Comparison of ENCODE assay signal across 23 cellular contexts in the genomic region with DNA sequence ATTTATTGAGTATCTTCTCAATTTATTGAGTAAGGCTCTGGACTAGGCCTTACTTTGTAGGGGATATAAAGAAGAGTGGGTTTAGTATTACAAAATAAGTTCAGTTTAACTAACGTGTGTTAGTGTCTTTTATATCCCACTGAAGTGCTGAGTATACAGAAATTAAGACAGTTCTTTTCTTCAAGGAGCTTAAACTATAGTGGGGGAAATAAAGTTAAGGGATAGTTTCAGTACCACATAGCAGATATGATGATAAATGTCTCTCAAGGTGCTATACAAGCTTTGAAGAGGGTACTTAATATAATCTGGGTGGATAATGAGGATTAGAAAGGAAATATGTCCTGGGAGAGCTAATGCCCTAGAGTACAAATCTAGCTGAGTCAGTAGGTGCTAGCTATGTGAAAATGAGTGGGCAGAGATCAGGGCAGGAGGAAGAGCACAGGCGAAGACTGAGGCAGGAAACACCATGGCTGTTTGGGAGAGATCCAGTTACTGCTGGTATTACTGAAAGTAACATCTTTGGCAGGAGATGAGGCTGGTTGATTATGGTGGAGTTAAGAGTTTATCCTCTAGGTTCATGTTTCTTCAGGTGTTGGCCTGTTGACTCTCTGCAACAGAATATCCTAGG. TPM values are rescaled to one million over a fixed set of nuclear protein-coding genes. Genes with fewer than 3 reads are reported as not detected.
DNase-seq lines count a peak whose midpoint lies in the region; TF ChIP-seq lines count a peak whose summit lies in the region.
"Had no signal": no experiment of that assay in that cellular context is flagged by ENCODE, and none has a peak within 500 bp of the region (broad histone marks: within the 10 kb centered on the region; RNA-seq: fewer than 3 reads in every experiment).

No MANE protein-coding gene starts in this region.

- TF ChIP-seq CTCF in fibroblast of mammary gland (conservative IDR thresholded peaks at IDR 0.05; ENCODE audit: control insufficient read depth, insufficient read depth, low read depth, low read length) (no peak), smooth muscle cell (IDR thresholded peaks at IDR 0.05; ENCODE audit: borderline replicate concordance, insufficient read depth, poor library complexity, severe bottlenecking) (no peak)

- H3K9ac ChIP-seq in smooth muscle cell (ENCODE audit: low read depth) = no peak overlapping the region
- H3K9ac ChIP-seq in mesenchymal stem cell (ENCODE audit: low read length) = no peak overlapping the region

- H4K20me1 ChIP-seq in smooth muscle cell (ENCODE audit: low read depth) = no peaks in the 10 kb centered on the region

- no peak overlapping the region for H3K18ac ChIP-seq in mesenchymal stem cell (ENCODE audit: low read depth in 1 of 2, low read length in 2 of 2)

- H3K79me1 ChIP-seq in mesenchymal stem cell (replicated peaks; ENCODE audit: low read length, poor library complexity, severe bottlenecking) = no peaks in the 10 kb centered on the region

- no peak overlapping the region for H2BK5ac ChIP-seq in mesenchymal stem cell (ENCODE audit: low read depth, low read length, poor library complexity, severe bottlenecking)

- no peaks in the 10 kb centered on the region for H3K9me3 ChIP-seq in smooth muscle cell (replicated peaks; ENCODE audit: low read depth)
- no peaks in the 10 kb centered on the region for H3K9me3 ChIP-seq in mesenchymal stem cell (ENCODE audit: control insufficient read depth, low read length)

- H3K27me3 ChIP-seq in smooth muscle cell (ENCODE audit: low read depth) = no peaks in the 10 kb centered on the region
- no peaks in the 10 kb centered on the region for H3K27me3 ChIP-seq in mesenchymal stem cell (ENCODE audit: control insufficient read depth in 1 of 2, insufficient read depth in 1 of 2, low read length in 2 of 2)
- H3K27me3 ChIP-seq: cardiac muscle cell had no signal

- H2BK12ac ChIP-seq in mesenchymal stem cell (ENCODE audit: low read length in 2 of 2) = no peak overlapping the region

- H3K4me1 ChIP-seq in smooth muscle cell (ENCODE audit: low read depth) = no peaks in the 10 kb centered on the region
- H3K4me1 ChIP-seq in mesenchymal stem cell (ENCODE audit: control insufficient read depth, insufficient read depth, low read depth, low read length) = no peaks in the 10 kb centered on the region

- H3K23ac ChIP-seq in mesenchymal stem cell (ENCODE audit: low read length in 2 of 2) = no peak overlapping the region

- no peak overlapping the region for H3K14ac ChIP-seq in mesenchymal stem cell (ENCODE audit: low read length in 2 of 2)

- H3K4me2 ChIP-seq in smooth muscle cell = peak overlapping the region; percentile 13
- no peak overlapping the region for H3K4me2 ChIP-seq in mesenchymal stem cell (ENCODE audit: low read length, poor library complexity, severe bottlenecking)

- no peaks in the 10 kb centered on the region for H3K36me3 ChIP-seq in smooth muscle cell (ENCODE audit: low read depth)
- no peaks in the 10 kb centered on the region for H3K36me3 ChIP-seq in mesenchymal stem cell (ENCODE audit: control insufficient read depth in 1 of 2, insufficient read depth in 2 of 2, low read depth in 1 of 2, low read length in 2 of 2)
- H3K36me3 ChIP-seq: cardiac muscle cell had no signal

- H2BK15ac ChIP-seq in mesenchymal stem cell (ENCODE audit: low read depth, poor library complexity, severe bottlenecking) = no peak overlapping the region

- no peak overlapping the region for H4K8ac ChIP-seq in mesenchymal stem cell (ENCODE audit: low read length)

- H2AK5ac ChIP-seq in mesenchymal stem cell (ENCODE audit: low read length, severe bottlenecking) = no peak overlapping the region

- no peak overlapping the region for H3K4ac ChIP-seq in mesenchymal stem cell (ENCODE audit: low read depth in 1 of 2, low read length in 2 of 2)

- H2BK120ac ChIP-seq in mesenchymal stem cell (ENCODE audit: low read depth, low read length) = no peak overlapping the region

- no peak overlapping the region for H4K91ac ChIP-seq in mesenchymal stem cell (ENCODE audit: low read length)

- 54% methylated on average over 2 of the region's 2 CpGs for WGBS in smooth muscle cell (ENCODE audit: low lambda C conversion rate)
- 79% methylated on average over 2 of the region's 2 CpGs for WGBS in mesenchymal stem cell

- H3K79me2 ChIP-seq in smooth muscle cell (ENCODE audit: low read depth) = no peaks in the 10 kb centered on the region

- H3K27ac ChIP-seq in smooth muscle cell (ENCODE audit: low read depth) (no peak overlapping the region), mesenchymal stem cell (ENCODE audit: low read length, poor library complexity, severe bottlenecking) (no peak overlapping the region)
- H3K27ac ChIP-seq: cardiac muscle cell, HL-60 had no signal

- H3K4me3 ChIP-seq in fibroblast of mammary gland (ENCODE audit: control insufficient read depth, low read depth, low read length) (no peak overlapping the region), smooth muscle cell (no peak overlapping the region), mesenchymal stem cell (ENCODE audit: insufficient read depth in 1 of 2, low read depth in 1 of 2, low read length in 2 of 2) (no peak overlapping the region)
- H3K4me3 ChIP-seq: cardiac muscle cell, lung had no signal

- no peaks in the 10 kb centered on the region for H3F3A ChIP-seq in smooth muscle cell (ENCODE audit: low read depth)

- H2AFZ ChIP-seq in smooth muscle cell (ENCODE audit: low read depth) (no peak overlapping the region), mesenchymal stem cell (ENCODE audit: low read depth, low read length) (no peak overlapping the region)

- peak; percentile 8 for DNase-seq in NCI-H2171 treated with DMSO at 0.1 percent for 48 hours (lab: John Stamatoyannopoulos, UW)
- DNase-seq in NCI-H2171 (lab: John Stamatoyannopoulos, UW) = no peak
- peak; percentile 39 for DNase-seq in NCI-H82 treated with DMSO at 0.1 percent for 48 hours (lab: John Stamatoyannopoulos, UW; ENCODE audit: unreplicated experiment)
- DNase-seq in fibroblast of mammary gland (ENCODE audit: low read depth) = peak; percentile 32
- DNase-seq in smooth muscle cell (lab: John Stamatoyannopoulos, UW; ENCODE audit: unreplicated experiment) = no peak
- DNase-seq in effector CD8-positive, alpha-beta T cell (lab: John Stamatoyannopoulos, UW) = no peak
- no peak for DNase-seq in mesenchymal stem cell
- no peak for DNase-seq in amygdala (lab: John Stamatoyannopoulos, UW)
- DNase-seq: 8988T; activated CD4-positive, CD25-positive, alpha-beta regulatory T cell; activated CD8-positive, alpha-beta T cell treated with anti-CD3 and anti-CD28 coated beads for 36 hours; activated gamma-delta T cell treated with Interleukin-2 at 50 U/mL for 16 hours; activated T-cell treated with anti-CD3 and anti-CD28 coated beads for 4 hours; dermis blood vessel endothelial cell; NCI-H1105 treated with DMSO at 0.1 percent for 48 hours; NCI-H510A treated with DMSO at 0.1 percent for 48 hours; nucleus accumbens; retina; stimulated activated CD4-positive, alpha-beta T cell treated with anti-CD3 and anti-CD28 coated beads, Interleukin-12 subunit alpha, Interleukin-12 subunit beta, amount 100 ng/mL, for 4 hours had no signal

RNA-seq across cellular contexts. Expression of gene TEX9, which starts 46.0 kb away (rescaled TPM):
- total RNA-seq in smooth muscle cell = 5.3 and 11.3 TPM in 2 replicates
- polyA plus RNA-seq in smooth muscle cell = 4.0 and 5.0 TPM in 2 replicates
- polyA plus RNA-seq in mesenchymal stem cell (2013, experiment 1 of 2) = 2.7 TPM
- polyA plus RNA-seq in mesenchymal stem cell (2013, experiment 2 of 2) = 3.1 TPM

RNA-seq across cellular contexts. Expression of gene MNS1, which starts 53.7 kb away (rescaled TPM):
- total RNA-seq in smooth muscle cell = 0.31 and 2.0 TPM in 2 replicates
- 1.2 and 2.3 TPM in 2 replicates for polyA plus RNA-seq in smooth muscle cell
- 1.6 TPM for polyA plus RNA-seq in mesenchymal stem cell (2013, experiment 1 of 2)
- 1.1 TPM for polyA plus RNA-seq in mesenchymal stem cell (2013, experiment 2 of 2)
- total RNA-seq: H1 had no signal

Comparison
In these comparisons a context has a peak if more than half of its experiments do, and no peak if none do; other contexts are left out.
1. DNase-seq: peak in NCI-H2171 treated with DMSO at 0.1 percent for 48 hours (single experiment), NCI-H82 treated with DMSO at 0.1 percent for 48 hours (single experiment) and fibroblast of mammary gland (single experiment); none in NCI-H2171 (single experiment), smooth muscle cell (single experiment), effector CD8-positive, alpha-beta T cell (single experiment), mesenchymal stem cell (single experiment) and amygdala (0 of 56).